32 cellular contexts compared by ENCODE assay signal in genomic region chr11:10426475-10426874, GRCh38.
"Had no signal": no experiment of that assay in that cellular context is flagged by ENCODE, and none has a peak within 500 bp of the region (broad histone marks: within the 10 kb centered on the region; RNA-seq: fewer than 3 reads in every experiment).

No MANE protein-coding gene starts in this region.

- DNase-seq: activated CD4-positive, alpha-beta memory T cell treated with anti-CD3 and anti-CD28 coated beads, Interleukin-2, amount 10 ng/mL, durations not matched to agents 7 days and 5 days; activated CD4-positive, alpha-beta T cell treated with anti-CD3 and anti-CD28 coated beads, Interleukin-2, amount 10 ng/mL, durations not matched to agents 7 days and 5 days; activated CD8-positive, alpha-beta memory T cell treated with anti-CD3 and anti-CD28 coated beads, Interleukin-2, amount 50 U/mL, for 48 hours; activated gamma-delta T cell; activated naive CD4-positive, alpha-beta T cell treated with anti-CD3 and anti-CD28 coated beads, Interleukin-2, amount 10 ng/mL, durations not matched to agents 7 days and 5 days; activated naive CD8-positive, alpha-beta T cell treated with anti-CD3 and anti-CD28 coated beads, Interleukin-2, amount 10 ng/mL, durations not matched to agents 7 days and 5 days; activated T-cell treated with anti-CD3 and anti-CD28 coated beads, Interleukin-2, amount 50 U/mL, for 24 hours; amniotic stem cell; brain microvascular endothelial cell; caudate nucleus; effector CD4-positive, alpha-beta T cell; heart left ventricle; hypothalamus; immature natural killer cell; kidney; left colon; midbrain; naive thymus-derived CD4-positive, alpha-beta T cell; occipital lobe; right cardiac atrium; spleen; stimulated activated naive CD4-positive, alpha-beta T cell; T-helper 1 cell; T-helper 9 cell; tibial artery; upper lobe of right lung; WERI-Rb-1 had no signal

- H2AFZ ChIP-seq: neural progenitor cell, parathyroid adenoma had no signal

- H3K4me2 ChIP-seq: neural progenitor cell had no signal

- H3K36me3 ChIP-seq: brain microvascular endothelial cell, heart left ventricle, neural progenitor cell, spleen, suprapubic skin, tibial artery, upper lobe of right lung, WERI-Rb-1 had no signal

- ATAC-seq: activated CD4-positive, CD25-positive, alpha-beta regulatory T cell treated with anti-CD3 and anti-CD28 coated beads, Interleukin-2, amount 50 U/mL, for 24 hours; foreskin keratinocyte; heart left ventricle; left colon; naive thymus-derived CD4-positive, alpha-beta T cell; right cardiac atrium; upper lobe of right lung had no signal

- H3K9me3 ChIP-seq: suprapubic skin, tibial artery, upper lobe of right lung had no signal

- H3K4me3 ChIP-seq: heart left ventricle, neural progenitor cell, spleen, suprapubic skin, tibial artery, upper lobe of right lung had no signal

- H3K4me1 ChIP-seq: foreskin keratinocyte, heart left ventricle, neural progenitor cell, parathyroid adenoma, spleen, suprapubic skin, tibial artery, upper lobe of right lung had no signal

- H3K27me3 ChIP-seq: brain microvascular endothelial cell, foreskin keratinocyte, neural progenitor cell, suprapubic skin, upper lobe of right lung had no signal

- H3K27ac ChIP-seq: brain microvascular endothelial cell, foreskin keratinocyte, heart left ventricle, neural progenitor cell, parathyroid adenoma, spleen, suprapubic skin, tibial artery, upper lobe of right lung, WERI-Rb-1 had no signal

- H3K9ac ChIP-seq: neural progenitor cell, parathyroid adenoma had no signal
